ENCODE assay signal across 1 cellular context in genomic region chr1:202090994-202091393, GRCh38.
TF ChIP-seq lines count a peak whose summit lies in the region.

No MANE protein-coding gene starts in this region.

TF ChIP-seq in H1, 55 proteins besides CTCF, POLR2A, EP300 and RAD21:
- TF ChIP-seq USF2 (IDR thresholded peaks at IDR 0.05; ENCODE audit: low read length) (no peak), ATF2 (IDR thresholded peaks at IDR 0.05; ENCODE audit: low read length) (no peak), YY1 (IDR thresholded peaks at IDR 0.05; ENCODE audit: low read depth, low read length) (no peak), SP2 (IDR thresholded peaks at IDR 0.05; ENCODE audit: low read length) (no peak), SAP30 (IDR thresholded peaks at IDR 0.05; ENCODE audit: insufficient read depth, insufficient replicate concordance, low read length) (no peak), TAF1 (IDR thresholded peaks at IDR 0.05; ENCODE audit: low read depth, low read length) (no peak), FOSL1 (IDR thresholded peaks at IDR 0.05; ENCODE audit: insufficient read depth, low read depth, low read length) (no peak), RBBP5 (IDR thresholded peaks at IDR 0.05; ENCODE audit: borderline replicate concordance, low read depth, low read length) (no peak), CREB1 (IDR thresholded peaks at IDR 0.05) (no peak), GABPA (IDR thresholded peaks at IDR 0.05; ENCODE audit: borderline replicate concordance, insufficient read depth, low read length) (no peak), CHD7 (IDR thresholded peaks at IDR 0.05; ENCODE audit: insufficient replicate concordance, low read length) (no peak), KDM4A (IDR thresholded peaks at IDR 0.05; ENCODE audit: low read depth, low read length, severe bottlenecking) (no peak), CEBPB (IDR thresholded peaks at IDR 0.05; ENCODE audit: low read depth, low read length) (no peak), SP4 (IDR thresholded peaks at IDR 0.05; ENCODE audit: low read length) (no peak)
